ENCODE assay signal across 29 cellular contexts in the genomic region with DNA sequence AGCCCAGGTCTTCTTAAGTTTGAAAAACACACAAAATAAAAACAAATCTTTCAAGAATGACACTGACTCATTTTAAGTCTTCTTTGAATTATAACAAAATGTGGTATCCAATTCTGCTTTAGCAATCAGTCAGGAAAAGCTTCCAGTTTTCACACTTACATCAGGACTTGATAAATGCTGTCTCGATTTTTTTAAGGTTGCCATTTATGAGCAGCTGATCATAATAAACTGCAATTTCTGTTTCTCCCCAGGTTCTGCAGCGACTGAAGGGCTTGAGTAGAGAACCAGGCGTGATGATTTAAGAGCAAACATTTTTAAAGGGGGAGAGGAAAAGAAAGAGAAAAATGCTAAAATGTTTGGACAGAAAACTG.
"Had no signal": no experiment of that assay in that cellular context is flagged by ENCODE, and none has a peak within 500 bp of the region (broad histone marks: within the 10 kb centered on the region; RNA-seq: fewer than 3 reads in every experiment).

No MANE protein-coding gene starts in this region.

- H3K4me3 ChIP-seq: ascending aorta, breast epithelium, SJCRH30, SK-N-MC had no signal

- H3K4me1 ChIP-seq: ascending aorta, breast epithelium, SJCRH30 had no signal

- DNase-seq: activated CD4-positive, alpha-beta T cell treated with anti-CD3 and anti-CD28 coated beads, Interleukin-2, amount 10 ng/mL, durations not matched to agents 24 days and 14 days; activated CD4-positive, alpha-beta T cell treated with anti-CD3 and anti-CD28 coated beads, Interleukin-2, amount 50 U/mL, for 4 hours; activated CD8-positive, alpha-beta T cell treated with anti-CD3 and anti-CD28 coated beads for 36 hours; activated effector memory CD4-positive, alpha-beta T cell treated with anti-CD3 and anti-CD28 coated beads, Interleukin-2, amount 50 U/mL, for 16 hours; activated naive CD4-positive, alpha-beta T cell; activated naive CD4-positive, alpha-beta T cell treated with anti-CD3 and anti-CD28 coated beads, Interleukin-2, amount 50 U/mL, for 16 hours; activated naive CD8-positive, alpha-beta T cell treated with anti-CD3 and anti-CD28 coated beads for 36 hours; activated T-cell treated with anti-CD3 and anti-CD28 coated beads, Interleukin-2, amount 50 U/mL, for 1 hour; activated T-cell treated with anti-CD3 and anti-CD28 coated beads, Interleukin-2, amount 50 U/mL, for 72 hours; amygdala; caudate nucleus; cerebellar nuclear complex; Karpas-422; KBM-7; NCI-H1105; NCI-H1417 treated with DMSO at 0.1 percent for 48 hours; NCI-H1694 treated with DMSO at 0.1 percent for 48 hours; NCI-H2029; NCI-H345; NCI-H524 treated with DMSO at 0.1 percent for 48 hours; NCI-H748 treated with DMSO at 0.1 percent for 48 hours; NK-92 treated with Interleukin-12 subunit alpha and Interleukin-12 subunit beta, amount 100 ng/mL, for 24 hours; PC-3; SHP77; SJCRH30 had no signal

- H3K9me3 ChIP-seq: ascending aorta, breast epithelium, SJCRH30 had no signal

- ATAC-seq: activated CD8-positive, alpha-beta T cell treated with anti-CD3 and anti-CD28 coated beads for 36 hours; activated T-cell treated with anti-CD3 and anti-CD28 coated beads, Interleukin-2, amount 50 U/mL, for 72 hours; activated T-helper 17 cell treated with anti-CD3 and anti-CD28 coated beads, Interleukin-2, amount 50 U/mL, for 72 hours; PC-3 had no signal

- H3K27me3 ChIP-seq: ascending aorta, breast epithelium, SJCRH30 had no signal

- H3K36me3 ChIP-seq: ascending aorta, breast epithelium, SJCRH30 had no signal
